Comparison of ENCODE assay signal across 38 cellular contexts in genomic region chr1:63281753-63282152, GRCh38. TPM values are rescaled to one million over a fixed set of nuclear protein-coding genes. Genes with fewer than 3 reads are reported as not detected.
"Had no signal": no experiment of that assay in that cellular context is flagged by ENCODE, and none has a peak within 500 bp of the region (broad histone marks: within the 10 kb centered on the region; RNA-seq: fewer than 3 reads in every experiment).

No MANE protein-coding gene starts in this region.

- DNase-seq: Karpas-422, Kasumi-1, MG63, MM.1S, MV-4-11, NCI-H1048, NCI-H1092, NCI-H1092 treated with DMSO at 0.1 percent for 48 hours, NCI-H1105, NCI-H1105 treated with DMSO at 0.1 percent for 48 hours, NCI-H1417, NCI-H1417 treated with DMSO at 0.1 percent for 48 hours, NCI-H1436, NCI-H1436 treated with DMSO at 0.1 percent for 48 hours, NCI-H146, NCI-H1694, NCI-H1694 treated with DMSO at 0.1 percent for 48 hours, NCI-H187, NCI-H187 treated with DMSO at 0.1 percent for 48 hours, NCI-H1930, NCI-H2029, NCI-H2029 treated with DMSO at 0.1 percent for 48 hours, NCI-H2081, NCI-H2081 treated with DMSO at 0.1 percent for 48 hours, NCI-H2171, NCI-H2171 treated with DMSO at 0.1 percent for 48 hours, NCI-H2227 treated with DMSO at 0.1 percent for 48 hours, NCI-H226, NCI-H345, NCI-H446, NCI-H446 treated with DMSO at 0.1 percent for 48 hours, NCI-H510A, NCI-H510A treated with DMSO at 0.1 percent for 48 hours, NCI-H524, NCI-H524 treated with DMSO at 0.1 percent for 48 hours, NCI-H526 had no signal

- H3K36me3 ChIP-seq: MG63 had no signal

- H3K27me3 ChIP-seq: MG63 had no signal

- H3K4me3 ChIP-seq: MG63 had no signal

- H3K9me3 ChIP-seq: MG63 had no signal

RNA-seq across cellular contexts. Expression of gene FOXD3, which starts 40.6 kb away (rescaled TPM):
- total RNA-seq: LHCN-M2, MCF 10A had no signal
